ENCODE assay signal across 1 cellular context in genomic region chrX:12949205-12949926, GRCh38.
TF ChIP-seq lines count a peak whose summit lies in the region.

No MANE protein-coding gene starts in this region.

TF ChIP-seq in GM12878, 131 proteins besides CTCF, POLR2A, EP300 and RAD21 (continued from another document):
- no peak for TF ChIP-seq HSF1 (IDR thresholded peaks at IDR 0.05; ENCODE audit: low read depth, low read length)
- no peak for TF ChIP-seq NR2F1 (conservative IDR thresholded peaks at IDR 0.05)
- no peak for TF ChIP-seq HDAC2 (IDR thresholded peaks at IDR 0.05)
- no peak; the same call in 1 of the 2 replicates for TF ChIP-seq ZBTB4 (CRISPR knock-in tag; IDR thresholded peaks at IDR 0.05)
- TF ChIP-seq ATF3 (IDR thresholded peaks at IDR 0.05; ENCODE audit: borderline replicate concordance, extremely low read depth, low read depth, low read length), result no peak
- TF ChIP-seq PAX8 (IDR thresholded peaks at IDR 0.05), result no peak
- no peak for TF ChIP-seq CEBPB (IDR thresholded peaks at IDR 0.05; ENCODE audit: borderline replicate concordance in 1 of 2, low read depth in 2 of 2, low read length in 2 of 2)
- TF ChIP-seq ZNF592 (IDR thresholded peaks at IDR 0.05), result peak; percentile 81
- TF ChIP-seq ZNF384 (IDR thresholded peaks at IDR 0.05; ENCODE audit: borderline replicate concordance, low read depth, low read length), result no peak
- no peak for TF ChIP-seq JUNB (IDR thresholded peaks at IDR 0.05)
- TF ChIP-seq NFIC (IDR thresholded peaks at IDR 0.05; ENCODE audit: low read depth, low read length), result no peak
- TF ChIP-seq MTA3 (IDR thresholded peaks at IDR 0.05; ENCODE audit: borderline replicate concordance, low read length), result no peak
- no peak for TF ChIP-seq FOS (IDR thresholded peaks at IDR 0.05; ENCODE audit: borderline replicate concordance, extremely low read depth, insufficient read length)
- no peak for TF ChIP-seq RUNX3 (IDR thresholded peaks at IDR 0.05; ENCODE audit: low read length)
- TF ChIP-seq CHD4 (IDR thresholded peaks at IDR 0.05), result no peak
- TF ChIP-seq SMAD5 (IDR thresholded peaks at IDR 0.05; ENCODE audit: low read depth), result no peak
- TF ChIP-seq ELK1 (IDR thresholded peaks at IDR 0.05; ENCODE audit: low read depth, low read length), result no peak
- no peak for TF ChIP-seq USF1 (IDR thresholded peaks at IDR 0.05; ENCODE audit: borderline replicate concordance, extremely low read length, insufficient read depth, low read depth, low read length)
- no peak for TF ChIP-seq TARDBP (IDR thresholded peaks at IDR 0.05; ENCODE audit: borderline replicate concordance)
- no peak for TF ChIP-seq ZNF217 (IDR thresholded peaks at IDR 0.05)
- 0 out of 2 replicates have a peak, but pooled peaks have one; percentile 1 for TF ChIP-seq CHD1 (IDR thresholded peaks at IDR 0.05; ENCODE audit: low read depth, low read length)
- TF ChIP-seq PML (IDR thresholded peaks at IDR 0.05; ENCODE audit: low read length), result no peak
- no peak for TF ChIP-seq BRCA1 (IDR thresholded peaks at IDR 0.05; ENCODE audit: low read depth, low read length)
- TF ChIP-seq SMC3 (IDR thresholded peaks at IDR 0.05; ENCODE audit: borderline replicate concordance, low read length), result peak; percentile 4; the same call in 1 of the 2 replicates
- TF ChIP-seq LARP7 (IDR thresholded peaks at IDR 0.05), result no peak
- no peak for TF ChIP-seq RCOR1 (conservative IDR thresholded peaks at IDR 0.05; ENCODE audit: low read depth, low read length)
- no peak; the same call in 1 of the 2 replicates for TF ChIP-seq MLLT1 (IDR thresholded peaks at IDR 0.05)
- TF ChIP-seq RBBP5 (conservative IDR thresholded peaks at IDR 0.05), result no peak
- TF ChIP-seq SMARCA5 (IDR thresholded peaks at IDR 0.05), result no peak
- TF ChIP-seq SREBF1 (IDR thresholded peaks at IDR 0.05; ENCODE audit: low read length), result no peak
- TF ChIP-seq PAX5 (IDR thresholded peaks at IDR 0.05; ENCODE audit: borderline replicate concordance, low read depth, low read length), result no peak
- no peak for TF ChIP-seq ZBED1 (IDR thresholded peaks at IDR 0.05; ENCODE audit: borderline replicate concordance)
- TF ChIP-seq ESRRA (IDR thresholded peaks at IDR 0.05; ENCODE audit: low read length), result no peak
- TF ChIP-seq ZZZ3 (IDR thresholded peaks at IDR 0.05; ENCODE audit: control insufficient read depth, insufficient read length, low read depth), result no peak
- TF ChIP-seq NRF1 (conservative IDR thresholded peaks at IDR 0.05; ENCODE audit: low read depth, low read length), result no peak
- no peak for TF ChIP-seq EZH2 (IDR thresholded peaks at IDR 0.05; ENCODE audit: borderline replicate concordance, control insufficient read depth, low read depth, low read length)
- no peak for TF ChIP-seq MAX (IDR thresholded peaks at IDR 0.05; ENCODE audit: low read depth, low read length)
- TF ChIP-seq BHLHE40 (IDR thresholded peaks at IDR 0.05; ENCODE audit: borderline replicate concordance in 1 of 2, low read depth in 2 of 2, low read length in 1 of 2), result no peak
- TF ChIP-seq BMI1 (IDR thresholded peaks at IDR 0.05; ENCODE audit: borderline replicate concordance), result 0 out of 2 replicates have a peak, but pooled peaks have one; percentile 4
- TF ChIP-seq CBFB (IDR thresholded peaks at IDR 0.05; ENCODE audit: low read depth), result no peak
- TF ChIP-seq YY1 (IDR thresholded peaks at IDR 0.05; ENCODE audit: low read depth, low read length), result peak; percentile 33; the same call in 1 of the 2 replicates
- TF ChIP-seq HCFC1 (IDR thresholded peaks at IDR 0.05; ENCODE audit: low read length), result no peak
